ENCODE assay signal across 8 cellular contexts in the genomic region with DNA sequence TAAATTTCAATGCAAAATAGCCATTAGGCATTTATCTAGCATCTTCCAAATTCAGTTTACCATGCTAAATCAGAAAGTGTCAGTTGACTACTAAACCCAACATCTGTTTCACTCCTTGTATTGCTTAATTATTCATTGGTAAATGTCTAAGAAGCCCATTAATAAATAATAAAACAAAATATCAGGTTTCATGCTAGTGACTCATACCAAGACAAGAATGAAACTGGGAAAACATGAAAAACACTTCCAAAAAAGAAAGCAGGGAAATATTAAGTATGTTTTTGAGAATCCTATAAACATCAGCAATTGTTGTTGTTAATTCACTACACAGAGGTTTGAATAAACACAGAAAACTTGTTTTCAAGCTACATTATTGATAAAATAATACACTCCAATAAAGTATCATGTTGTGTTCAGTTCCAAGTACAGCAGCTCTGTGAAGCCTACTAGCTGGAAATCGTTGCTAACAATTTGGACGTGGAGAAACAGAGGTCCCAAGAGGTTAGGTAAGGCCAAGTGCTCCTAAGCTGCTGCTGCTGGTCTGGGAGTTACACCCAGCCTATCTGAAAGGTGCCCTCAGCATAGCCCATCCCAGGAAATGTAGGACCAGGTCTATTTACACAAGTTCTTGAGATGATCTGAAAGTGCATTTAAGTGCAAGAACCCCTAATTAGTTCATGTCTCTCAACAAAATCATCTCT.
DNase-seq lines count a peak whose midpoint lies in the region; ATAC-seq and TF ChIP-seq lines count a peak whose summit lies in the region.
"Had no signal": no experiment of that assay in that cellular context is flagged by ENCODE, and none has a peak within 500 bp of the region (broad histone marks: within the 10 kb centered on the region; RNA-seq: fewer than 3 reads in every experiment).

No MANE protein-coding gene starts in this region.

- no peaks in the 10 kb centered on the region for H3K9me3 ChIP-seq in IMR-90 (ENCODE audit: control insufficient read depth, insufficient read depth, low read length)
- no peaks in the 10 kb centered on the region for H3K9me3 ChIP-seq in right cardiac atrium (ENCODE audit: control insufficient read depth, low read length)
- H3K9me3 ChIP-seq in tibial artery = no peaks in the 10 kb centered on the region
- no peaks in the 10 kb centered on the region for H3K9me3 ChIP-seq in BE2C

- H4K20me1 ChIP-seq in IMR-90 (ENCODE audit: insufficient read depth, low read length) = peaks cover 45% of the 10 kb centered on the region; the same call in 1 of the 2 replicates

- peak overlapping the region; percentile 79 for H3K4ac ChIP-seq in IMR-90 (ENCODE audit: low read depth, low read length)

- H2BK20ac ChIP-seq in IMR-90 (ENCODE audit: low read depth, low read length) = peak overlapping the region; percentile 84

- TF ChIP-seq POLR2A in IMR-90 (IDR thresholded peaks at IDR 0.05; ENCODE audit: low read depth, low read length) = no peak

- peak overlapping the region in 1 of 2 experiments; percentile 80; a peak in 2 of 4 replicates for H4K8ac ChIP-seq in IMR-90 (ENCODE audit: low read depth in 2 of 2, low read length in 2 of 2)

- no CpG with 5 or more reads among the region's 2 CpGs for WGBS in IMR-90 (ENCODE audit: extremely low coverage in 2 of 2, insufficient read length in 1 of 2), 2 experiments
- 30% methylated on average over 2 of the region's 2 CpGs for WGBS in right cardiac atrium

- H3K79me1 ChIP-seq in IMR-90 (ENCODE audit: low read depth in 1 of 2, low read length in 2 of 2) = peaks cover 32 to 67% of the 10 kb centered on the region in 2 experiments

- no peak overlapping the region for H3K9ac ChIP-seq in IMR-90 (ENCODE audit: low read depth, low read length)

- H3K56ac ChIP-seq in IMR-90 (ENCODE audit: extremely low read depth, insufficient read depth, low read length) = no peak overlapping the region

- H4K5ac ChIP-seq in IMR-90 (ENCODE audit: low read depth, low read length) = peak overlapping the region; percentile 47

- POLR2A ChIA-PET in IMR-90 (lab: Charles Lee; ENCODE audit: unreplicated experiment) = no interaction called here

- no peaks in the 10 kb centered on the region for H3K36me3 ChIP-seq in IMR-90 (ENCODE audit: control insufficient read depth, insufficient read depth, low read length)
- no peaks in the 10 kb centered on the region for H3K36me3 ChIP-seq in tibial artery
- H3K36me3 ChIP-seq in BE2C = no peaks in the 10 kb centered on the region; the same call in 1 of the 2 replicates

- BruUV-seq in IMR-90 (replicated peaks; lab: Mats Ljungman, UMichigan) = no TSS peak

- peak overlapping the region; percentile 76; the same call in 1 of the 2 replicates for H3K23ac ChIP-seq in IMR-90 (ENCODE audit: low read depth, low read length)

- peak overlapping the region; percentile 78 for H3K18ac ChIP-seq in IMR-90 (ENCODE audit: low read depth, low read length)

- H2AFZ ChIP-seq in IMR-90 (replicated peaks; ENCODE audit: low read length, poor library complexity) = no peak overlapping the region

- H3K27me3 ChIP-seq in IMR-90 (ENCODE audit: control insufficient read depth, insufficient read depth, low read length) = no peaks in the 10 kb centered on the region
- no peaks in the 10 kb centered on the region for H3K27me3 ChIP-seq in right cardiac atrium (ENCODE audit: control insufficient read depth, insufficient read depth)
- H3K27me3 ChIP-seq in tibial artery = no peaks in the 10 kb centered on the region
- H3K27me3 ChIP-seq in BE2C = no peaks in the 10 kb centered on the region

- CTCF ChIA-PET in IMR-90 (lab: Yijun Ruan, JAX) = interaction anchor here (1.3 kb wide), 1 partner anchor 25 kb away, joined by 3 read pairs; no protein-coding TSS in a partner anchor

- intact Hi-C loops in IMR-90 (cut with micrococcal nuclease) = no loop called here
- intact Hi-C loops in right cardiac atrium (cut with DNase I) = no loop called here
- intact Hi-C loops in tibial artery (cut with DNase I; ENCODE audit: low total_unique reads) = no loop called here

- H4K91ac ChIP-seq in IMR-90 (ENCODE audit: insufficient read depth, low read depth, low read length) = peak overlapping the region; percentile 61

- DNase-seq in IMR-90 (peak; percentile 49), amniotic epithelial cell (ENCODE audit: low read depth) (peak; percentile 59), right cardiac atrium (no peak), tibial artery (no peak), BE2C (no peak), A172 (ENCODE audit: low spot score) (no peak)
- DNase-seq: activated T-cell treated with anti-CD3 and anti-CD28 coated beads, Interleukin-2, amount 50 U/mL, for 72 hours had no signal

- H3K14ac ChIP-seq in IMR-90 (replicated peaks; ENCODE audit: low read depth, low read length) = peak overlapping the region; percentile 87

- H3K9me1 ChIP-seq in IMR-90 (ENCODE audit: insufficient read depth, low read length) = peaks cover 30% of the 10 kb centered on the region

- peak overlapping the region; percentile 91; the same call in 1 of the 2 replicates for H2AK5ac ChIP-seq in IMR-90 (ENCODE audit: low read depth, low read length)

- dilution Hi-C loops in IMR-90 (cut with HindIII; ENCODE audit: low sequenced_read_pairs, unreplicated experiment) = no loop called here

- no peak for TF ChIP-seq RAD21 in IMR-90 (IDR thresholded peaks at IDR 0.05; ENCODE audit: low read length)

- ATAC-seq in IMR-90 (ENCODE audit: low read depth) (peak; percentile 13), right cardiac atrium (peak; percentile 73 to 79), GM19395 (IDR thresholded peaks at IDR 0.05; ENCODE audit: unreplicated experiment) (no peak)
- ATAC-seq: activated T-cell treated with anti-CD3 and anti-CD28 coated beads, Interleukin-2, amount 50 U/mL, for 72 hours had no signal

- H2BK15ac ChIP-seq in IMR-90 (ENCODE audit: low read depth, low read length) = no peak overlapping the region

- H2AK9ac ChIP-seq in IMR-90 (replicated peaks; ENCODE audit: low read depth, low read length, poor library complexity) = peak overlapping the region; percentile 76

- in situ Hi-C loops in IMR-90 (cut with MboI; ENCODE audit: low sequenced_read_pairs) = no loop called here

- H2BK120ac ChIP-seq in IMR-90 (ENCODE audit: low read depth, low read length) = peak overlapping the region; percentile 62; the same call in 1 of the 2 replicates

- H3K4me2 ChIP-seq in IMR-90 (ENCODE audit: low read depth, low read length) = peak overlapping the region; percentile 87

- H3K27ac ChIP-seq in IMR-90 (ENCODE audit: insufficient read depth, low read length) = peak overlapping the region; percentile 84; the same call in 1 of the 2 replicates
- peak overlapping the region; percentile 12 for H3K27ac ChIP-seq in right cardiac atrium (ENCODE audit: low read length)
- peak overlapping the region; percentile 31 to 45 for H3K27ac ChIP-seq in tibial artery

- H3K4me3 ChIP-seq in IMR-90 (ENCODE audit: insufficient read depth, low read depth, low read length) = no peak overlapping the region
- no peak overlapping the region for H3K4me3 ChIP-seq in right cardiac atrium (ENCODE audit: low read length)
- H3K4me3 ChIP-seq in tibial artery = no peak overlapping the region
- H3K4me3 ChIP-seq in BE2C (ENCODE audit: low read depth, low read length) = no peak overlapping the region

- TF ChIP-seq CTCF in IMR-90 (conservative IDR thresholded peaks at IDR 0.05; ENCODE audit: low read depth, low read length) (no peak), tibial artery (IDR thresholded peaks at IDR 0.05) (no peak), BE2C (IDR thresholded peaks at IDR 0.05; ENCODE audit: low read depth, low read length) (no peak)

- peak overlapping the region; percentile 79 for H2BK5ac ChIP-seq in IMR-90 (ENCODE audit: low read depth, low read length, poor library complexity, severe bottlenecking)

- H3K4me1 ChIP-seq in IMR-90 (ENCODE audit: control insufficient read depth, insufficient read depth, low read length) = peaks cover 11% of the 10 kb centered on the region
- H3K4me1 ChIP-seq in right cardiac atrium (ENCODE audit: control insufficient read depth, insufficient read depth, low read length) = peaks cover 9% of the 10 kb centered on the region
- peaks cover 0 to 95% (median 46%) of the 10 kb centered on the region in 4 donors for H3K4me1 ChIP-seq in tibial artery
- peaks cover 25% of the 10 kb centered on the region for H3K4me1 ChIP-seq in BE2C

TF ChIP-seq in IMR-90, 13 proteins besides CTCF, POLR2A, EP300 and RAD21:
- TF ChIP-seq FOS (IDR thresholded peaks at IDR 0.05; ENCODE audit: low read depth, low read length) = peak; percentile 59; the same call in 1 of the 2 replicates
- TF ChIP-seq NFE2L2 (IDR thresholded peaks at IDR 0.05; ENCODE audit: low read depth, low read length) = no peak
- peak; percentile 66 for TF ChIP-seq CEBPB (IDR thresholded peaks at IDR 0.05; ENCODE audit: low read depth, low read length)

Comparison
In these comparisons a context has a peak if more than half of its experiments do, and no peak if none do; other contexts are left out.
1. DNase-seq: peak in IMR-90 (single experiment) and amniotic epithelial cell (single experiment); none in right cardiac atrium (0 of 3), tibial artery (0 of 2), BE2C (single experiment) and A172 (single experiment).
2. H3K27ac ChIP-seq: peak in every context shown above with its lines; median percentile 84 in IMR-90; 38 in tibial artery; 12 in right cardiac atrium.